Comparison of ENCODE assay signal across 31 cellular contexts in the genomic region with DNA sequence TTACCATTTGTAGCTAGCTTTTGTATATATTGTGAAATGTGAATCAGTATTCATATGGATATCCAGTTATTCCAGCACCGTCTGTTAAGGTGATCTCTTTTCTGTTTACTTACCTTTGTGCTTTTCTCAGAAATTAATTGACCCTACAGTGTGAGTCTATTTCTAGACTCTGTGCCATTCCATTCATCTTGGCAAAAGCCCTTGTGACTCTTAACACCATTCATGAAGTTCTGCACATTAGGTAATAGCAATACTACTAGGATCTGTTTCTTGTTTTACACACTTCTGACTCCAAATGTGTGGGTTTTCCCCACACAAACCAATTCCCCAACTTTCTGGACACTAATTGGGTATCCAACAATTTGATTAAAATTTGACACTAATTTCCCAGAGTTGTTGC.
"Had no signal": no experiment of that assay in that cellular context is flagged by ENCODE, and none has a peak within 500 bp of the region (broad histone marks: within the 10 kb centered on the region; RNA-seq: fewer than 3 reads in every experiment).

No MANE protein-coding gene starts in this region.

- H3K27me3 Mint-ChIP-seq: activated CD4-positive, alpha-beta memory T cell treated with anti-CD3 and anti-CD28 coated beads for 36 hours; activated CD4-positive, alpha-beta T cell treated with anti-CD3 and anti-CD28 coated beads for 36 hours; activated CD4-positive, alpha-beta T cell treated with anti-CD3 and anti-CD28 coated beads, Interleukin-2, amount 10 ng/mL, durations not matched to agents 24 days and 14 days; activated CD8-positive, alpha-beta memory T cell treated with anti-CD3 and anti-CD28 coated beads, Interleukin-2, amount 10 ng/mL, durations not matched to agents 7 days and 5 days; activated naive CD4-positive, alpha-beta T cell treated with anti-CD3 and anti-CD28 coated beads, Interleukin-2, amount 50 U/mL, for 24 hours; activated naive CD8-positive, alpha-beta T cell treated with anti-CD3 and anti-CD28 coated beads for 36 hours; activated naive CD8-positive, alpha-beta T cell treated with anti-CD3 and anti-CD28 coated beads, Interleukin-2, amount 50 U/mL, for 24 hours; T-helper 17 cell had no signal

- H3K4me1 Mint-ChIP-seq: activated CD4-positive, alpha-beta T cell treated with anti-CD3 and anti-CD28 coated beads for 36 hours; activated CD4-positive, alpha-beta T cell treated with anti-CD3 and anti-CD28 coated beads, Interleukin-2, amount 10 ng/mL, durations not matched to agents 24 days and 14 days; activated naive CD4-positive, alpha-beta T cell treated with anti-CD3 and anti-CD28 coated beads, Interleukin-2, amount 50 U/mL, for 24 hours; activated naive CD8-positive, alpha-beta T cell treated with anti-CD3 and anti-CD28 coated beads for 36 hours; activated naive CD8-positive, alpha-beta T cell treated with anti-CD3 and anti-CD28 coated beads, Interleukin-2, amount 50 U/mL, for 24 hours had no signal

- H3K4me1 ChIP-seq: adrenal gland, colonic mucosa, gastroesophageal sphincter had no signal

- H3K36me3 ChIP-seq: adrenal gland, colonic mucosa had no signal

- H3K27ac ChIP-seq: adrenal gland, body of pancreas, colonic mucosa, epithelial cell of prostate, esophagus squamous epithelium, gastroesophageal sphincter had no signal

- ATAC-seq: activated CD4-positive, alpha-beta T cell treated with anti-CD3 and anti-CD28 coated beads for 36 hours; activated CD8-positive, alpha-beta memory T cell treated with anti-CD3 and anti-CD28 coated beads, Interleukin-2, amount 10 ng/mL, durations not matched to agents 7 days and 5 days; activated CD8-positive, alpha-beta T cell treated with anti-CD3 and anti-CD28 coated beads, Interleukin-2, amount 10 ng/mL, durations not matched to agents 7 days and 5 days; activated naive CD8-positive, alpha-beta T cell treated with anti-CD3 and anti-CD28 coated beads, Interleukin-2, amount 50 U/mL, for 24 hours; body of pancreas; gastroesophageal sphincter; T-helper 17 cell had no signal

- H3K9me3 Mint-ChIP-seq: activated naive CD4-positive, alpha-beta T cell treated with anti-CD3 and anti-CD28 coated beads, Interleukin-2, amount 50 U/mL, for 24 hours had no signal

- H3K4me3 Mint-ChIP-seq: activated CD4-positive, alpha-beta memory T cell treated with anti-CD3 and anti-CD28 coated beads for 36 hours; activated CD4-positive, alpha-beta T cell treated with anti-CD3 and anti-CD28 coated beads for 36 hours; activated CD4-positive, alpha-beta T cell treated with anti-CD3 and anti-CD28 coated beads, Interleukin-2, amount 10 ng/mL, durations not matched to agents 24 days and 14 days; activated CD8-positive, alpha-beta memory T cell treated with anti-CD3 and anti-CD28 coated beads, Interleukin-2, amount 10 ng/mL, durations not matched to agents 7 days and 5 days; activated CD8-positive, alpha-beta T cell treated with anti-CD3 and anti-CD28 coated beads, Interleukin-2, amount 10 ng/mL, durations not matched to agents 7 days and 5 days; activated naive CD4-positive, alpha-beta T cell treated with anti-CD3 and anti-CD28 coated beads for 36 hours; activated naive CD4-positive, alpha-beta T cell treated with anti-CD3 and anti-CD28 coated beads, Interleukin-2, amount 50 U/mL, for 24 hours; activated naive CD8-positive, alpha-beta T cell treated with anti-CD3 and anti-CD28 coated beads for 36 hours; activated naive CD8-positive, alpha-beta T cell treated with anti-CD3 and anti-CD28 coated beads, Interleukin-2, amount 50 U/mL, for 24 hours; activated T-helper 1 cell treated with anti-CD3 and anti-CD28 coated beads, Interleukin-12 subunit alpha, Interleukin-12 subunit beta, Interleukin-2, Interleukin-4 antibody, amounts not matched to agents 30 ng/mL and 10 ng/mL and 1 ng/mL, durations not matched to agents 14 hours and 24 hours and 36 hours; T-helper 17 cell had no signal

- H3K27ac Mint-ChIP-seq: activated CD4-positive, alpha-beta memory T cell treated with anti-CD3 and anti-CD28 coated beads for 36 hours; activated CD4-positive, alpha-beta T cell treated with anti-CD3 and anti-CD28 coated beads for 36 hours; activated CD4-positive, alpha-beta T cell treated with anti-CD3 and anti-CD28 coated beads, Interleukin-2, amount 10 ng/mL, durations not matched to agents 24 days and 14 days; activated CD8-positive, alpha-beta memory T cell treated with anti-CD3 and anti-CD28 coated beads, Interleukin-2, amount 10 ng/mL, durations not matched to agents 7 days and 5 days; activated CD8-positive, alpha-beta T cell treated with anti-CD3 and anti-CD28 coated beads, Interleukin-2, amount 10 ng/mL, durations not matched to agents 7 days and 5 days; activated naive CD4-positive, alpha-beta T cell treated with anti-CD3 and anti-CD28 coated beads for 36 hours; activated naive CD4-positive, alpha-beta T cell treated with anti-CD3 and anti-CD28 coated beads, Interleukin-2, amount 50 U/mL, for 24 hours; activated naive CD8-positive, alpha-beta T cell treated with anti-CD3 and anti-CD28 coated beads, Interleukin-2, amount 50 U/mL, for 24 hours; activated T-helper 1 cell treated with anti-CD3 and anti-CD28 coated beads, Interleukin-12 subunit alpha, Interleukin-12 subunit beta, Interleukin-2, Interleukin-4 antibody, amounts not matched to agents 30 ng/mL and 10 ng/mL and 1 ng/mL, durations not matched to agents 14 hours and 24 hours and 36 hours; activated T-helper 2 cell treated with anti-CD3 and anti-CD28 coated beads, Interferon-gamma antibody, Interleukin-2, Interleukin-4, amounts not matched to agents 10 μg/mL and 5 μg/mL and 100 μg/mL, durations not matched to agents 14 hours and 24 hours and 36 hours; T-helper 17 cell had no signal

- H3K27me3 ChIP-seq: adrenal gland, body of pancreas, colonic mucosa, esophagus squamous epithelium, gastroesophageal sphincter had no signal

- DNase-seq: activated CD4-positive, alpha-beta memory T cell treated with anti-CD3 and anti-CD28 coated beads for 36 hours; activated CD4-positive, alpha-beta T cell treated with anti-CD3 and anti-CD28 coated beads for 36 hours; activated CD4-positive, alpha-beta T cell treated with anti-CD3 and anti-CD28 coated beads, Interleukin-2, amount 10 ng/mL, durations not matched to agents 24 days and 14 days; activated CD4-positive, CD25-positive, alpha-beta regulatory T cell; activated CD4-positive, CD25-positive, alpha-beta regulatory T cell treated with anti-CD3 and anti-CD28 coated beads, Interleukin-2, amount 50 U/mL, for 72 hours; activated CD8-positive, alpha-beta memory T cell treated with anti-CD3 and anti-CD28 coated beads, Interleukin-2, amount 10 ng/mL, durations not matched to agents 7 days and 5 days; activated CD8-positive, alpha-beta memory T cell treated with anti-CD3 and anti-CD28 coated beads, Interleukin-2, amount 50 U/mL, for 4 hours; activated CD8-positive, alpha-beta T cell treated with anti-CD3 and anti-CD28 coated beads, Interleukin-2, amount 10 ng/mL, durations not matched to agents 7 days and 5 days; activated effector memory CD4-positive, alpha-beta T cell treated with anti-CD3 and anti-CD28 coated beads, Interleukin-2, amount 50 U/mL, for 16 hours; activated naive CD4-positive, alpha-beta T cell treated with anti-CD3 and anti-CD28 coated beads for 36 hours; activated naive CD8-positive, alpha-beta T cell treated with anti-CD3 and anti-CD28 coated beads for 36 hours; activated naive CD8-positive, alpha-beta T cell treated with anti-CD3 and anti-CD28 coated beads, Interleukin-2, amount 50 U/mL, for 24 hours; activated T-cell treated with anti-CD3 and anti-CD28 coated beads, Interleukin-2, amount 50 U/mL, for 1 hour; activated T-cell treated with anti-CD3 and anti-CD28 coated beads, Interleukin-2, amount 50 U/mL, for 48 hours; adrenal gland; amygdala; aorta; body of pancreas; central memory CD4-positive, alpha-beta T cell; cerebellar nuclear complex; colonic mucosa; effector CD8-positive, alpha-beta T cell; esophagus squamous epithelium; foreskin melanocyte; T-helper 1 cell; T-helper 17 cell had no signal

- H3K4me3 ChIP-seq: adrenal gland, body of pancreas, colonic mucosa, esophagus squamous epithelium, gastroesophageal sphincter had no signal

- H3K9me3 ChIP-seq: body of pancreas, colonic mucosa, esophagus squamous epithelium had no signal
